ENCODE assay signal across 8 cellular contexts in genomic region chr5:123089572-123089970, GRCh38. TPM values are rescaled to one million over a fixed set of nuclear protein-coding genes. Genes with fewer than 3 reads are reported as not detected.
DNase-seq lines count a peak whose midpoint lies in the region; ATAC-seq and TF ChIP-seq lines count a peak whose summit lies in the region.

No MANE protein-coding gene starts in this region.

- ATAC-seq in HG03378 (IDR thresholded peaks at IDR 0.05; ENCODE audit: unreplicated experiment) (no peak), GM21529 (IDR thresholded peaks at IDR 0.05; ENCODE audit: unreplicated experiment) (no peak)
- ATAC-seq in activated CD4-positive, alpha-beta T cell treated with anti-CD3 and anti-CD28 coated beads for 36 hours, result no peak

- no peaks in the 10 kb centered on the region for H3K4me1 ChIP-seq in parathyroid adenoma

- peak; percentile 34 for DNase-seq in DMS 273 treated with DMSO at 0.1 percent for 48 hours (lab: John Stamatoyannopoulos, UW)
- DNase-seq in NCI-H748 (lab: John Stamatoyannopoulos, UW; ENCODE audit: unreplicated experiment), result peak; percentile 68
- DNase-seq in fibroblast of the aortic adventitia (ENCODE audit: low read depth), result peak; percentile 52
- DNase-seq in activated CD4-positive, alpha-beta T cell treated with anti-CD3 and anti-CD28 coated beads for 36 hours, result no peak
- no peak for DNase-seq in NCI-H2107 (lab: John Stamatoyannopoulos, UW)

- peaks cover 72% of the 10 kb centered on the region for H3K27me3 Mint-ChIP-seq in activated CD4-positive, alpha-beta T cell treated with anti-CD3 and anti-CD28 coated beads for 36 hours

- no peaks in the 10 kb centered on the region for H3K9me3 Mint-ChIP-seq in activated CD4-positive, alpha-beta T cell treated with anti-CD3 and anti-CD28 coated beads for 36 hours (ENCODE audit: low read depth)

- H2AFZ ChIP-seq in parathyroid adenoma, result peak overlapping the region; percentile 48

- H3K9ac ChIP-seq in parathyroid adenoma, result no peak overlapping the region

- no peaks in the 10 kb centered on the region for H3K36me3 Mint-ChIP-seq in activated CD4-positive, alpha-beta T cell treated with anti-CD3 and anti-CD28 coated beads for 36 hours (ENCODE audit: low read depth)

- H3K4me2 ChIP-seq in parathyroid adenoma (ENCODE audit: low read length), result peak overlapping the region; percentile 73

- H3K4me3 ChIP-seq in fibroblast of the aortic adventitia (ENCODE audit: low read depth, low read length) (peak overlapping the region; percentile 90), parathyroid adenoma (ENCODE audit: low read depth, low read length) (peak overlapping the region; percentile 29)

- no peaks in the 10 kb centered on the region for H3K36me3 ChIP-seq in parathyroid adenoma (ENCODE audit: control insufficient read depth, insufficient read depth, low read length)

- no peak overlapping the region for H3K27ac Mint-ChIP-seq in activated CD4-positive, alpha-beta T cell treated with anti-CD3 and anti-CD28 coated beads for 36 hours

- H3K4me1 Mint-ChIP-seq in activated CD4-positive, alpha-beta T cell treated with anti-CD3 and anti-CD28 coated beads for 36 hours, result peaks cover 21% of the 10 kb centered on the region

- H3K27ac ChIP-seq in parathyroid adenoma, result no peak overlapping the region

- intact Hi-C loops in activated CD4-positive, alpha-beta T cell treated with anti-CD3 and anti-CD28 coated beads for 36 hours (cut with DNase I, micrococcal nuclease), result no loop called here

- TF ChIP-seq CTCF in fibroblast of the aortic adventitia (IDR thresholded peaks at IDR 0.05; ENCODE audit: insufficient read depth, low read length) (no peak), parathyroid adenoma (IDR thresholded peaks at IDR 0.05) (no peak)

- H3K27me3 ChIP-seq in parathyroid adenoma (ENCODE audit: control insufficient read depth, insufficient read depth, low read length), result peaks cover 12% of the 10 kb centered on the region

- no peaks in the 10 kb centered on the region for H3K9me3 ChIP-seq in parathyroid adenoma (ENCODE audit: control insufficient read depth, low read length)

- H3K79me2 ChIP-seq in parathyroid adenoma, result no peaks in the 10 kb centered on the region

- H3K4me3 Mint-ChIP-seq in activated CD4-positive, alpha-beta T cell treated with anti-CD3 and anti-CD28 coated beads for 36 hours, result no peak overlapping the region

- CTCF ChIA-PET in activated CD4-positive, alpha-beta T cell treated with anti-CD3 and anti-CD28 coated beads for 36 hours (lab: Charles Lee), result no interaction called here

- POLR2A ChIA-PET in activated CD4-positive, alpha-beta T cell treated with anti-CD3 and anti-CD28 coated beads for 36 hours (lab: Charles Lee), result no interaction called here

RNA-seq across cellular contexts. Expression of gene PRDM6, which starts 0.5 kb away (rescaled TPM):
- 1.4 and 7.8 TPM in 2 replicates for total RNA-seq in fibroblast of the aortic adventitia (ENCODE audit: low replicate concordance)
- total RNA-seq in activated CD4-positive, alpha-beta T cell treated with anti-CD3 and anti-CD28 coated beads for 36 hours, result not detected

RNA-seq across cellular contexts. Expression of gene PPIC, which starts 53.0 kb away (rescaled TPM):
- 53.5 and 57.2 TPM in 2 replicates for total RNA-seq in fibroblast of the aortic adventitia (ENCODE audit: low replicate concordance)
- total RNA-seq in activated CD4-positive, alpha-beta T cell treated with anti-CD3 and anti-CD28 coated beads for 36 hours, result not detected

Comparison
In these comparisons a context has a peak if more than half of its experiments do, and no peak if none do; other contexts are left out.
1. DNase-seq: peak in DMS 273 treated with DMSO at 0.1 percent for 48 hours (single experiment), NCI-H748 (single experiment) and fibroblast of the aortic adventitia (single experiment); none in activated CD4-positive, alpha-beta T cell treated with anti-CD3 and anti-CD28 coated beads for 36 hours (single experiment) and NCI-H2107 (single experiment).
2. RNA of gene PPIC, which starts 53.0 kb away (total RNA-seq): 53.5 to 57.2 TPM in fibroblast of the aortic adventitia; not detected in activated CD4-positive, alpha-beta T cell treated with anti-CD3 and anti-CD28 coated beads for 36 hours; every median in the first group is over 10 times any median in the second.